In the genomic region with DNA sequence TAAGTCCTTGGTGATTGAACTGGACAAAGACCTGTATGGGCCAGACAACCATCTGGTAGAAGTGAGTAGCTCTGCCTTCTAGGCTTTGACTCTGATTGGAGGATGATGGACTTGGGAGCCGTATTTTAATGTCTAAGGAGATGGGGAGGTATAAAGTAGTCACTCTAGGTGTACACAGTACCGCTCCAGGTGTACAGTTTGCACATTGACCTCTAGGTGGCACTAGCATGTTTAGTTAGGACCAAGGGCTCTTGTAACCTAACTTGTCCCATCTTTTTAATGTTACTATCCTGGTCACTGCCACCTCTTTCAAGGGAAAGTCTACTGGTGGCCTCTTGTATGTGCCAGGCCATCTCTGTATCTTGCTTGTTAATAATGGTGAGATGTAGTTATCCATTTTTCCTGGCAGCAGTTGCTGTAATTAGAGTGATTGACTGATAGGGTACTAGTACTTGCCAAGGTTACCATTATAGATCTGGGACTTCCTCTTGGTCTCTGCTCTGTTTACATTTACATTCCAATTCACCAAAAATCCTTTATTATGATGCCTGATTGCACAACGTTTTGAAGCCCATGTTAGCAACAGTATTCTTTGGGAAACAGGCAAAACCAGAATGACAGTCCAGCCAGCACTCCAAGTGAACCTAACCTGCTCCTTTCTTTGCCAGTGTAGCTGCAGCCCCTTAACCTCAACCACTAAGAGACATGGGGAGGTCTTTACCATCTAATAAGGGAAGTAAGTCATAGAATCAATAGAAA, we compare ENCODE assay signal across 8 cellular contexts. TPM values are rescaled to one million over a fixed set of nuclear protein-coding genes. Genes with fewer than 3 reads are reported as not detected.
DNase-seq lines count a peak whose midpoint lies in the region; ATAC-seq and TF ChIP-seq lines count a peak whose summit lies in the region.

No MANE protein-coding gene starts in this region.

- H3K4me3 Mint-ChIP-seq in endodermal cell (no peak overlapping the region), natural killer cell (no peak overlapping the region)

- peaks cover 4% of the 10 kb centered on the region for H3K4me1 Mint-ChIP-seq in endodermal cell
- peaks cover 28 to 38% of the 10 kb centered on the region in 2 donors for H3K4me1 Mint-ChIP-seq in natural killer cell

- H3K4me3 ChIP-seq in BJ (ENCODE audit: low read depth, low read length) = no peak overlapping the region
- no peak overlapping the region for H3K4me3 ChIP-seq in endodermal cell (ENCODE audit: low read length)

- peaks cover 12% of the 10 kb centered on the region for H3K36me3 ChIP-seq in BJ (ENCODE audit: control insufficient read depth, insufficient read depth, low read length)
- peaks cover 66% of the 10 kb centered on the region for H3K36me3 ChIP-seq in endodermal cell (ENCODE audit: control insufficient read depth, insufficient read depth, low read length)

- CTCF ChIA-PET in BJ (lab: Yijun Ruan, JAX) = interaction anchor here (0.7 to 6.1 kb wide), 16 partner anchors 12 to 416 kb away, joined by 3 to 58 read pairs (median 4); partner anchors contain the start of genes COX14, DIP2B and GPD1

- H3K27ac Mint-ChIP-seq in endodermal cell (no peak overlapping the region), natural killer cell (peak overlapping the region; percentile 65 to 71)

- peak; percentile 85 for TF ChIP-seq CTCF in BJ (IDR thresholded peaks at IDR 0.05; ENCODE audit: insufficient read depth, low read depth, low read length)
- peak; percentile 88 for TF ChIP-seq CTCF in endodermal cell (conservative IDR thresholded peaks at IDR 0.05)
- TF ChIP-seq CTCF in natural killer cell (IDR thresholded peaks at IDR 0.05) = peak; percentile 82

- no peak overlapping the region for H3K27ac ChIP-seq in endodermal cell (ENCODE audit: low read depth, low read length)

- H3K9me3 Mint-ChIP-seq in endodermal cell (no peaks in the 10 kb centered on the region), natural killer cell (no peaks in the 10 kb centered on the region)

- intact Hi-C loops in natural killer cell (cut with micrococcal nuclease) = loop anchor here (1.0 to 10.0 kb wide), 2 partner anchors 79 to 226 kb away; partner anchors contain the start of gene CERS5

- H3K27me3 ChIP-seq in BJ (ENCODE audit: control insufficient read depth, insufficient read depth, low read length) = no peaks in the 10 kb centered on the region
- no peaks in the 10 kb centered on the region for H3K27me3 ChIP-seq in endodermal cell (ENCODE audit: control insufficient read depth, insufficient read depth, low read length, poor library complexity, severe bottlenecking)

- H3K27me3 Mint-ChIP-seq in endodermal cell (ENCODE audit: insufficient read depth) (no peaks in the 10 kb centered on the region), natural killer cell (ENCODE audit: low read depth in 2 of 2) (no peaks in the 10 kb centered on the region)

- no peaks in the 10 kb centered on the region for H3K9me3 ChIP-seq in endodermal cell (ENCODE audit: control insufficient read depth, low read length)

- peaks cover 64% of the 10 kb centered on the region for H3K36me3 Mint-ChIP-seq in endodermal cell (ENCODE audit: low read depth)
- H3K36me3 Mint-ChIP-seq in natural killer cell = peaks cover 6% of the 10 kb centered on the region

- POLR2A ChIA-PET in BJ (lab: Charles Lee) = no interaction called here

- H3K4me1 ChIP-seq in endodermal cell (ENCODE audit: control insufficient read depth, insufficient read depth, low read length) = no peaks in the 10 kb centered on the region

- WGBS in endodermal cell (ENCODE audit: insufficient coverage in 1 of 2, insufficient read length in 1 of 2), 2 experiments = 55 to 62% methylated on average over 2 to 3 of the region's 3 CpGs

- peak; percentile 32 for ATAC-seq in GM21723 (IDR thresholded peaks at IDR 0.05; ENCODE audit: unreplicated experiment)
- ATAC-seq in natural killer cell = peak; percentile 25 to 54 (median 34)
- no peak for ATAC-seq in GM21423 (IDR thresholded peaks at IDR 0.05; ENCODE audit: unreplicated experiment)

- DNase-seq in BJ (ENCODE audit: low read depth) = no peak
- peak; percentile 53 for DNase-seq in NCI-H2171 (lab: John Stamatoyannopoulos, UW)
- peak; percentile 52 to 57 for DNase-seq in activated CD4-positive, alpha-beta T cell treated with anti-CD3 and anti-CD28 coated beads, Interleukin-2, amount 50 U/mL, for 4 hours
- peak; percentile 87 for DNase-seq in endodermal cell
- DNase-seq in natural killer cell = no peak
- DNase-seq in ureter (ENCODE audit: low spot score) = no peak

- H3K9ac ChIP-seq in endodermal cell (ENCODE audit: extremely low read depth, low read length, poor library complexity, severe bottlenecking) = no peak overlapping the region

RNA-seq across cellular contexts. Expression of gene SMARCD1, which starts 3.6 kb away (rescaled TPM):
- polyA plus RNA-seq in BJ (2011; rRNA removed) = 48.9 and 56.0 TPM in 2 replicates
- 38.7 and 48.3 TPM in 2 replicates for polyA minus RNA-seq in BJ (2011; rRNA and poly(A)+ RNA removed)
- total RNA-seq in endodermal cell (100 to 1,000 TPM; 118 to 125 TPM), natural killer cell (10 to 100 TPM; 81.3 to 97.0 (median 88.6) TPM), ureter (64.5 TPM)
- polyA plus RNA-seq in endodermal cell (2013, experiment 1 of 2) = 161 TPM
- 129 TPM for polyA plus RNA-seq in endodermal cell (2013, experiment 2 of 2)

RNA-seq across cellular contexts. Expression of gene GPD1, which starts 15.1 kb away (rescaled TPM):
- 0.31 and 0.47 TPM in 2 replicates for polyA plus RNA-seq in BJ (2011; rRNA removed)
- polyA minus RNA-seq in BJ (2011; rRNA and poly(A)+ RNA removed) = 0.33 TPM in 1 of 2 replicates, not detected in the other
- total RNA-seq in endodermal cell (1 to 10 TPM in 1 of 2 donors, under 1 TPM in 1; 0.93 to 1.1 TPM), natural killer cell (under 1 TPM in 1 of 3 donors, not detected in 2; 0.65 TPM), ureter (1.7 TPM)
- 0.32 TPM for polyA plus RNA-seq in endodermal cell (2013, experiment 1 of 2)
- 0.46 TPM for polyA plus RNA-seq in endodermal cell (2013, experiment 2 of 2)

RNA-seq across cellular contexts. Expression of gene COX14, which starts 23.3 kb away (rescaled TPM):
- polyA plus RNA-seq in BJ (2011; rRNA removed) = 85.7 and 104 TPM in 2 replicates
- 15.2 and 39.8 TPM in 2 replicates for polyA minus RNA-seq in BJ (2011; rRNA and poly(A)+ RNA removed)
- total RNA-seq in endodermal cell = 10 to 100 TPM; 26.0 to 26.7 TPM
- 27.9 TPM for polyA plus RNA-seq in endodermal cell (2013, experiment 1 of 2)
- polyA plus RNA-seq in endodermal cell (2013, experiment 2 of 2) = 20.5 TPM
- total RNA-seq in natural killer cell = 10 to 100 TPM; 32.8 to 42.6 (median 36.7) TPM
- total RNA-seq in ureter = 58.9 TPM

RNA-seq across cellular contexts. Expression of gene ASIC1, which starts 31.4 kb away (rescaled TPM):
- 4.9 and 7.0 TPM in 2 replicates for polyA plus RNA-seq in BJ (2011; rRNA removed)
- polyA minus RNA-seq in BJ (2011; rRNA and poly(A)+ RNA removed) = 6.5 TPM in 2 replicates
- 1 to 10 TPM; 4.2 to 5.2 TPM for total RNA-seq in endodermal cell
- 19.3 TPM for polyA plus RNA-seq in endodermal cell (2013, experiment 1 of 2)
- polyA plus RNA-seq in endodermal cell (2013, experiment 2 of 2) = 17.1 TPM
- total RNA-seq in natural killer cell = under 1 TPM in 1 of 3 donors, not detected in 2; 0.21 TPM
- total RNA-seq in ureter = 1.6 TPM

Comparison
In these comparisons a context has a peak if more than half of its experiments do, and no peak if none do; other contexts are left out.
1. DNase-seq: peak in NCI-H2171 (single experiment), activated CD4-positive, alpha-beta T cell treated with anti-CD3 and anti-CD28 coated beads, Interleukin-2, amount 50 U/mL, for 4 hours (2 of 2) and endodermal cell (single experiment); none in BJ (single experiment), natural killer cell (single experiment) and ureter (single experiment).
2. Peak in every context shown above with its lines, with median percentiles within 50 percentile points of each other: CTCF ChIP-seq.